ENCODE assay signal across 27 cellular contexts in genomic region chr7:12609556-12609955, GRCh38. TPM values are rescaled to one million over a fixed set of nuclear protein-coding genes. Genes with fewer than 3 reads are reported as not detected.
"Had no signal": no experiment of that assay in that cellular context is flagged by ENCODE, and none has a peak within 500 bp of the region (broad histone marks: within the 10 kb centered on the region; RNA-seq: fewer than 3 reads in every experiment).

No MANE protein-coding gene starts in this region.

- H3K27me3 ChIP-seq: heart right ventricle, left lung, right atrium auricular region, testis, tibial artery had no signal

- H3K4me1 ChIP-seq: heart right ventricle, left lung, prostate gland, right atrium auricular region, testis, tibial artery had no signal

- ATAC-seq: esophagus mucosa; heart right ventricle; left cardiac atrium; left lung; naive thymus-derived CD4-positive, alpha-beta T cell; sciatic nerve; stimulated activated naive CD8-positive, alpha-beta T cell treated with anti-CD3 and anti-CD28 coated beads, Interleukin-15, amount 100 ng/mL, for 72 hours had no signal

- H3K9me3 ChIP-seq: heart right ventricle, left lung, prostate gland, right atrium auricular region, testis, tibial artery had no signal

- H3K4me2 ChIP-seq: smooth muscle cell had no signal

- H3K27ac ChIP-seq: epithelial cell of prostate, heart right ventricle, left lung, prostate gland, right atrium auricular region, testis, tibial artery had no signal

- H3K36me3 ChIP-seq: heart right ventricle, left lung, prostate gland, right atrium auricular region, tibial artery had no signal

- H3K4me3 ChIP-seq: heart right ventricle, left lung, prostate gland, right atrium auricular region, smooth muscle cell, testis, tibial artery had no signal

- DNase-seq: cortex of kidney; foreskin melanocyte; glutamatergic neuron; heart right ventricle; hippocampal formation; left cardiac atrium; left lung; mesenchymal stem cell; midbrain; naive thymus-derived CD4-positive, alpha-beta T cell; nucleus accumbens; stimulated activated CD4-positive, alpha-beta T cell treated with anti-CD3 and anti-CD28 coated beads, Interleukin-12 subunit alpha, Interleukin-12 subunit beta, amount 100 ng/mL, for 4 hours; stimulated activated CD4-positive, alpha-beta T cell treated with anti-CD3 and anti-CD28 coated beads, Interleukin-1b, Interleukin-23, amount 100 ng/mL, for 48 hours; stimulated activated CD4-positive, alpha-beta T cell treated with anti-CD3 and anti-CD28 coated beads, Interleukin-4, amount 100 ng/mL, for 1 hour; stimulated activated CD8-positive, alpha-beta memory T cell treated with anti-CD3 and anti-CD28 coated beads, Interleukin-4, amount 100 ng/mL, for 48 hours; stimulated activated naive CD4-positive, alpha-beta T cell; stimulated activated naive CD8-positive, alpha-beta T cell treated with anti-CD3 and anti-CD28 coated beads, Interleukin-15, amount 100 ng/mL, for 72 hours; substantia nigra; testis; tibial artery had no signal

RNA-seq across cellular contexts. Expression of gene SCIN, which starts 39.0 kb away (rescaled TPM):
- total RNA-seq: lung microvascular endothelial cell had no signal
